2 cellular contexts compared by ENCODE assay signal in the genomic region with DNA sequence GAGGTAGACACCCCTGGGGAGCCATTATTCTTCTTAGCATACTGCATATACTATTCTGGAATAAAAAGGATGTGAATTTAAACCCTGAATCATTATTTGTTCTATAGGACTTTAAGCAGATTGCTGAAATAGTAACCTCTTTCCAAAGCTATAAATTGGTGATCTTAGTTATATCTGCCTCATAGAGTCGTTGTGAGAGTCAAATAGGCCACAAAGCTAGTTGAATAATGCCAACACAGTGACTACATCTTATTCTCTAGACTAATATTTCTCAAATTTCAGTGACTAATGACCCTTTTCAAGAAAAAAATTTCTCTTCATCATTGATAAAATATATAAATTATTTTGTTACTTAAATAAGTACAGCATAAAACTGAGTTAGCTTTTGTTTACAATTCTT. TPM values are rescaled to one million over a fixed set of nuclear protein-coding genes. Genes with fewer than 3 reads are reported as not detected.
DNase-seq lines count a peak whose midpoint lies in the region; ATAC-seq and TF ChIP-seq lines count a peak whose summit lies in the region.
"Not testable (repeated sequence)": the region's sequence is repeated elsewhere in the genome, so short reads cannot be mapped to it uniquely, and the experiment has no call there.

No MANE protein-coding gene starts in this region.

- POLR2A ChIA-PET in PC-3 (lab: Charles Lee; ENCODE audit: unreplicated experiment) = interaction anchor here (0.7 kb wide), 1 partner anchor 589 kb away, joined by 3 read pairs; no protein-coding TSS in a partner anchor

- 0 out of 2 replicates have a peak overlapping the region, but pooled peaks have one; percentile 11 for H2AFZ ChIP-seq in PC-3 (ENCODE audit: low read length)

- H3K9ac ChIP-seq in PC-3 (ENCODE audit: low read length) = not testable (repeated sequence)

- peak; percentile 22 for DNase-seq in PC-3

- H3K4me1 ChIP-seq in PC-3 (ENCODE audit: insufficient read depth, low read length) = not testable (repeated sequence)

- not testable (repeated sequence) for H3K9me2 ChIP-seq in PC-3 (replicated peaks; ENCODE audit: low read length)

- CTCF ChIA-PET in PC-3 (lab: Charles Lee) = not testable (repeated sequence)

- peak overlapping the region; percentile 26; the same call in 1 of the 2 replicates for H3K27ac ChIP-seq in 22Rv1
- not testable (repeated sequence) for H3K27ac ChIP-seq in PC-3 (ENCODE audit: low read length)

- peak; percentile 91 for ATAC-seq in PC-3

- not testable (repeated sequence) for H3K4me3 ChIP-seq in PC-3 (ENCODE audit: low read length)

- not testable (repeated sequence) for BruUV-seq in PC-3 (replicated peaks; lab: Mats Ljungman, UMichigan)

- intact Hi-C loops in PC-3 (cut with micrococcal nuclease) = not testable (repeated sequence)

- not testable (repeated sequence) for H3K36me3 ChIP-seq in PC-3 (ENCODE audit: low read depth, low read length)

- H3K9me3 ChIP-seq in PC-3 (ENCODE audit: low read length) = not testable (repeated sequence)

- H3K79me2 ChIP-seq in PC-3 (ENCODE audit: low read length) = not testable (repeated sequence)

- H3K4me2 ChIP-seq in PC-3 (ENCODE audit: low read length) = not testable (repeated sequence)

- not testable (repeated sequence) for TF ChIP-seq CTCF in 22Rv1 (IDR thresholded peaks at IDR 0.05); PC-3 (conservative IDR thresholded peaks at IDR 0.05; ENCODE audit: low read depth, low read length)

- not testable (repeated sequence) for H3K27me3 ChIP-seq in PC-3 (ENCODE audit: low read length)

- not testable (repeated sequence) for H3F3A ChIP-seq in PC-3 (ENCODE audit: low read length, unreplicated experiment)

- not testable (repeated sequence) for H4K20me1 ChIP-seq in PC-3 (ENCODE audit: low read length)

RNA-seq across cellular contexts. Expression of a gene that starts 13.6 kb away (rescaled TPM):
- 9.4 and 18.7 TPM in 2 replicates for total RNA-seq in PC-3 (2014; rRNA removed)
